ENCODE assay signal across 18 cellular contexts in genomic region chr12:83945871-83946270, GRCh38.
DNase-seq lines count a peak whose midpoint lies in the region; ATAC-seq and TF ChIP-seq lines count a peak whose summit lies in the region.
"Had no signal": no experiment of that assay in that cellular context is flagged by ENCODE, and none has a peak within 500 bp of the region (broad histone marks: within the 10 kb centered on the region; RNA-seq: fewer than 3 reads in every experiment).

No MANE protein-coding gene starts in this region.

- H3K27ac ChIP-seq in SU-DHL-6 (ENCODE audit: low read depth, low read length) = no peak overlapping the region
- H3K27ac ChIP-seq: BLaER1 treated with 17β-estradiol and CSF1 and Interleukin-3, amounts not matched to agents 10 nM and 100 nM; cardiac muscle cell; HL-60 had no signal

- no peaks in the 10 kb centered on the region for H3K79me2 ChIP-seq in SU-DHL-6 (ENCODE audit: insufficient read depth, low read length)

- DNase-seq in AG09319 (ENCODE audit: extremely low read depth, low read depth) (peak; percentile 10), HFF-Myc (ENCODE audit: extremely low read depth, low read depth) (peak; percentile 84), fibroblast of pulmonary artery (ENCODE audit: low read depth) (peak; percentile 38), NCI-H2081 treated with DMSO at 0.1 percent for 48 hours (lab: John Stamatoyannopoulos, UW) (no peak), NCI-H187 (lab: John Stamatoyannopoulos, UW) (no peak), islet precursor cell (no peak)
- DNase-seq: activated CD4-positive, alpha-beta memory T cell treated with anti-CD3 and anti-CD28 coated beads, Interleukin-2, amount 10 ng/mL, durations not matched to agents 7 days and 5 days; activated effector memory CD4-positive, alpha-beta T cell treated with anti-CD3 and anti-CD28 coated beads, Interleukin-2, amount 50 U/mL, for 16 hours; endodermal cell; MG63; T-helper 9 cell had no signal

- no peak for TF ChIP-seq CTCF in AG09319 (IDR thresholded peaks at IDR 0.05; ENCODE audit: low read depth, low read length)
- no peak for TF ChIP-seq CTCF in HFF-Myc (IDR thresholded peaks at IDR 0.05; ENCODE audit: low read depth, low read length, missing control alignments)
- no peak for TF ChIP-seq CTCF in SU-DHL-6 (IDR thresholded peaks at IDR 0.05; ENCODE audit: insufficient read depth, low read length, poor library complexity, severe bottlenecking)
- no peak for TF ChIP-seq CTCF in fibroblast of pulmonary artery (IDR thresholded peaks at IDR 0.05; ENCODE audit: low read length, missing control alignments)

- no peaks in the 10 kb centered on the region for H3K27me3 ChIP-seq in SU-DHL-6 (ENCODE audit: low read length)
- H3K27me3 ChIP-seq: BLaER1 treated with 17β-estradiol and CSF1 and Interleukin-3, amounts not matched to agents 10 nM and 100 nM; cardiac muscle cell; MG63 had no signal

- H3K9me3 ChIP-seq in SU-DHL-6 (ENCODE audit: insufficient read depth, low read length) = no peaks in the 10 kb centered on the region
- H3K9me3 ChIP-seq: HAP-1, MG63 had no signal

- H4K20me1 ChIP-seq in SU-DHL-6 (ENCODE audit: low read depth, low read length) = no peaks in the 10 kb centered on the region
- H4K20me1 ChIP-seq: BLaER1 treated with 17β-estradiol and CSF1 and Interleukin-3, amounts not matched to agents 10 nM and 100 nM had no signal

- H3K36me3 ChIP-seq in SU-DHL-6 (ENCODE audit: low read length) = no peaks in the 10 kb centered on the region
- H3K36me3 ChIP-seq: BLaER1 treated with 17β-estradiol and CSF1 and Interleukin-3, amounts not matched to agents 10 nM and 100 nM; cardiac muscle cell; HAP-1; MG63 had no signal

- no peak overlapping the region for H3K4me3 ChIP-seq in HFF-Myc (replicated peaks; ENCODE audit: low read depth, low read length)
- no peak overlapping the region for H3K4me3 ChIP-seq in SU-DHL-6 (ENCODE audit: insufficient read depth, low read length, poor library complexity, severe bottlenecking)
- no peak overlapping the region for H3K4me3 ChIP-seq in fibroblast of pulmonary artery (replicated peaks; ENCODE audit: low read depth, low read length)
- H3K4me3 ChIP-seq: BLaER1 treated with 17β-estradiol and CSF1 and Interleukin-3, amounts not matched to agents 10 nM and 100 nM; cardiac muscle cell; HAP-1; lung; MG63 had no signal

- H3K4me2 ChIP-seq in SU-DHL-6 (ENCODE audit: low read depth, low read length, poor library complexity, severe bottlenecking) = no peak overlapping the region
- H3K4me2 ChIP-seq: BLaER1 treated with 17β-estradiol and CSF1 and Interleukin-3, amounts not matched to agents 10 nM and 100 nM had no signal

- H3K9ac ChIP-seq in SU-DHL-6 (ENCODE audit: low read length) = no peak overlapping the region
- H3K9ac ChIP-seq: BLaER1 treated with 17β-estradiol and CSF1 and Interleukin-3, amounts not matched to agents 10 nM and 100 nM had no signal

- no peak for ATAC-seq in GM18867 (IDR thresholded peaks at IDR 0.05; ENCODE audit: unreplicated experiment)

- H3F3A ChIP-seq in SU-DHL-6 (ENCODE audit: insufficient read depth) = no peaks in the 10 kb centered on the region

- H2AFZ ChIP-seq in SU-DHL-6 (ENCODE audit: low read depth, low read length, severe bottlenecking) = peak overlapping the region; percentile 51

- no peaks in the 10 kb centered on the region for H3K9me2 ChIP-seq in SU-DHL-6 (replicated peaks; ENCODE audit: insufficient read depth, low read length)

Comparison
In these comparisons a context has a peak if more than half of its experiments do, and no peak if none do; other contexts are left out.
1. DNase-seq: peak in AG09319 (single experiment), HFF-Myc (single experiment) and fibroblast of pulmonary artery (single experiment); none in NCI-H2081 treated with DMSO at 0.1 percent for 48 hours (single experiment), NCI-H187 (0 of 2) and islet precursor cell (single experiment).